10 cellular contexts compared by ENCODE assay signal in the genomic region with DNA sequence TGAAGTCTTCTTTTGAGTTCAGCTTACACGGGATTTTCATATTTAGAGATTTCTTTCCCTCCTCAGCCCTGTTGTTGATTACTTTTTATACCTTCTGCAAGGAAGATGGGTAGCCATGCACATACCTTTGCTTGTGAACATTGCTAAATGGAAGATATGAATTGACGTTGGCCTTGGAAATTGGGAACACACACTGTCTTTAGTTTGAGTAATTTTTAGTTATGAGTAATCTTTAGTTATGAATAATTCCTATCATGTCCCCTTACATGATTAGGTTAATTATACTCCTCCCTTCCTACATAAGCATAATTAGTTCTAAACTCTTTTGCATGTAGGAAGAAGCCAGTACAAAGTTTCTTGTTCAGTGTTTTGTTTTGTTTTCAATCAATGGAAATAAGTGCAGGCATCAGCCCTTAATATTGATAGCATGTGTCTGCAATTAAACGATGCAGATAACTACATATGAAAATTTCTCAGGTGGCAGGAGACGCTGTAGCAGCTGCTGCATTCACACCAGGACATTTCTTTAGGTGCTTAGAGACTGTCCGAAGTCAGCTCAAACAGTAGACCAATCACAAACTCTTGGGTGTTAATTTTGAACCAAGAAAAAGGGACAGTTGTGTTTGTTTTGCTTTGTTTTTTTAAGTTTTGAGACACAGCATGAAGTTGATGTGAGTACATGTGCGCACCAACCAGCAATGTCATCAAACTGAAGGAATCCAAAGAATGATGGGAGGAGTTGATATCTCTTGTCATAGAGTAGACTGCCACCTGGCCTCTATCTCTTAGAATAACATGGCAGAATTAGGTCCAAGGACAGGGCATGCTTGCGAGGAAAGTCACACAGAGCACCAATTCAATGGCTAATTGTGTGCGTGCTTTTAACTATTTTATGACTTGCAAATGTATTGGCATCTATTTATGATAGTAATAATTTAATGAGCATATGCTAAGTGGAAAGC. TPM values are rescaled to one million over a fixed set of nuclear protein-coding genes. Genes with fewer than 3 reads are reported as not detected.
DNase-seq lines count a peak whose midpoint lies in the region; ATAC-seq, FAIRE-seq and TF ChIP-seq lines count a peak whose summit lies in the region.
"Had no signal": no experiment of that assay in that cellular context is flagged by ENCODE, and none has a peak within 500 bp of the region (broad histone marks: within the 10 kb centered on the region; RNA-seq: fewer than 3 reads in every experiment).

No MANE protein-coding gene starts in this region.

- H3K4me3 ChIP-seq in OCI-LY7 (ENCODE audit: low read depth, low read length, poor library complexity, severe bottlenecking) = no peak overlapping the region
- H3K4me3 ChIP-seq in small intestine (ENCODE audit: low read depth in 1 of 2, low read length in 2 of 2) = no peak overlapping the region
- H3K4me3 ChIP-seq in MG63 = no peak overlapping the region
- H3K4me3 ChIP-seq: BLaER1 treated with 17β-estradiol and CSF1 and Interleukin-3, amounts not matched to agents 10 nM and 100 nM had no signal

- H3K27me3 ChIP-seq in foreskin keratinocyte (no peaks in the 10 kb centered on the region), small intestine (ENCODE audit: control insufficient read depth in 2 of 2, insufficient read depth in 2 of 2, low read length in 2 of 2) (no peaks in the 10 kb centered on the region), MG63 (no peaks in the 10 kb centered on the region)
- H3K27me3 ChIP-seq: BLaER1 treated with 17β-estradiol and CSF1 and Interleukin-3, amounts not matched to agents 10 nM and 100 nM had no signal

- no peaks in the 10 kb centered on the region for H3K9me2 ChIP-seq in OCI-LY7 (ENCODE audit: insufficient read depth, low read length)

- WGBS in small intestine, 3 donors = 74 to 81% (median 79%) methylated on average over 8 of the region's 8 CpGs

- DNase-seq in activated CD4-positive, CD25-positive, alpha-beta regulatory T cell treated with anti-CD3 and anti-CD28 coated beads, Interleukin-2, amount 50 U/mL, for 72 hours = no peak
- DNase-seq in OCI-LY7 (ENCODE audit: low spot score) (peak; percentile 6), foreskin keratinocyte (peak; percentile 1 to 14), small intestine (peak; percentile 5), MG63 (no peak), omental fat pad (ENCODE audit: low spot score) (no peak)
- DNase-seq in effector CD8-positive, alpha-beta T cell (lab: John Stamatoyannopoulos, UW) = no peak
- DNase-seq: WERI-Rb-1 had no signal

- TF ChIP-seq CTCF in OCI-LY7 (conservative IDR thresholded peaks at IDR 0.05; ENCODE audit: low read length) (peak; percentile 39; the same call in 1 of the 2 replicates), foreskin keratinocyte (conservative IDR thresholded peaks at IDR 0.05) (peak; percentile 37), omental fat pad (IDR thresholded peaks at IDR 0.05) (no peak)

- H3K4me2 ChIP-seq in OCI-LY7 (ENCODE audit: low read length) = no peak overlapping the region
- H3K4me2 ChIP-seq: BLaER1 treated with 17β-estradiol and CSF1 and Interleukin-3, amounts not matched to agents 10 nM and 100 nM had no signal

- intact Hi-C loops in OCI-LY7 (cut with micrococcal nuclease; ENCODE audit: unreplicated experiment) = no loop called here

- FAIRE-seq in small intestine (lab: Jason Lieb, UNC) = no peak

- no peaks in the 10 kb centered on the region for H4K20me1 ChIP-seq in OCI-LY7 (ENCODE audit: insufficient read depth, low read length)

- H2AFZ ChIP-seq in OCI-LY7 (ENCODE audit: low read length) = no peak overlapping the region

- CTCF ChIA-PET in OCI-LY7 (lab: Charles Lee; ENCODE audit: unreplicated experiment) = no interaction called here

- peak; percentile 51 to 63 for ATAC-seq in activated CD4-positive, CD25-positive, alpha-beta regulatory T cell treated with anti-CD3 and anti-CD28 coated beads, Interleukin-2, amount 50 U/mL, for 24 hours
- peak; percentile 20 for ATAC-seq in foreskin keratinocyte
- ATAC-seq in omental fat pad (ENCODE audit: low FRiP score) = no peak

- POLR2A ChIA-PET in OCI-LY7 (lab: Charles Lee) = interaction anchor here (0.7 to 1.2 kb wide), 2 partner anchors 11 to 568 kb away, joined by 3 read pairs; no protein-coding TSS in a partner anchor

- H3K27ac ChIP-seq in OCI-LY7 (ENCODE audit: low read depth, low read length, poor library complexity, severe bottlenecking) (no peak overlapping the region), foreskin keratinocyte (no peak overlapping the region), small intestine (ENCODE audit: low read depth in 1 of 2, low read length in 1 of 2) (no peak overlapping the region)
- H3K27ac ChIP-seq: BLaER1 treated with 17β-estradiol and CSF1 and Interleukin-3, amounts not matched to agents 10 nM and 100 nM; WERI-Rb-1 had no signal

- no peaks in the 10 kb centered on the region for H3K79me2 ChIP-seq in OCI-LY7 (ENCODE audit: insufficient read depth, low read depth, low read length)

- H3K9me3 ChIP-seq in OCI-LY7 (ENCODE audit: low read length) (no peaks in the 10 kb centered on the region), small intestine (ENCODE audit: control insufficient read depth, low read depth) (no peaks in the 10 kb centered on the region), MG63 (no peaks in the 10 kb centered on the region)
- H3K9me3 ChIP-seq: BLaER1 treated with 17β-estradiol and CSF1 and Interleukin-3, amounts not matched to agents 10 nM and 100 nM had no signal

- no TSS peak for BruUV-seq in OCI-LY7 (replicated peaks; lab: Mats Ljungman, UMichigan)

- H3K4me1 ChIP-seq in OCI-LY7 (ENCODE audit: insufficient read depth, low read length, poor library complexity, severe bottlenecking) (no peaks in the 10 kb centered on the region), foreskin keratinocyte (no peaks in the 10 kb centered on the region), small intestine (ENCODE audit: control insufficient read depth in 2 of 2, insufficient read depth in 1 of 2, low read depth in 1 of 2, low read length in 1 of 2) (no peaks in the 10 kb centered on the region)

- peaks cover 52% of the 10 kb centered on the region for H3K36me3 ChIP-seq in OCI-LY7 (ENCODE audit: insufficient read depth, low read length)
- H3K36me3 ChIP-seq in small intestine (ENCODE audit: control insufficient read depth in 2 of 2, insufficient read depth in 2 of 2, low read length in 2 of 2) = peaks cover 2 to 16% of the 10 kb centered on the region in 2 donors
- peaks cover 9% of the 10 kb centered on the region for H3K36me3 ChIP-seq in MG63

RNA-seq across cellular contexts. Expression of gene SMARCA2, which starts 51.4 kb away (rescaled TPM):
- 54.8 and 66.6 TPM in 2 replicates for total RNA-seq in OCI-LY7 (2014; rRNA removed; shearing (Covaris generic))
- 80.6 and 92.0 TPM in 2 replicates for total RNA-seq in OCI-LY7 (2022)
- 46.0 and 47.3 TPM in 2 replicates for total RNA-seq in foreskin keratinocyte
- 18.4 and 21.6 TPM in 2 replicates for polyA plus RNA-seq in foreskin keratinocyte
- 10 to 100 TPM; 28.2 to 36.3 (median 28.6) TPM for polyA plus RNA-seq in small intestine
- 15.2 and 75.5 TPM in 2 replicates for total RNA-seq in MG63 (2014; rRNA removed; shearing (Covaris generic); ENCODE audit: low replicate concordance)
- 100 to 1,000 TPM in 1 of 4 donors, 10 to 100 TPM in 3; 84.8 to 164 (median 91.6) TPM for total RNA-seq in omental fat pad

Comparison
In these comparisons a context has a peak if more than half of its experiments do, and no peak if none do; other contexts are left out.
1. DNase-seq: peak in OCI-LY7 (single experiment), foreskin keratinocyte (2 of 2) and small intestine (single experiment); none in activated CD4-positive, CD25-positive, alpha-beta regulatory T cell treated with anti-CD3 and anti-CD28 coated beads, Interleukin-2, amount 50 U/mL, for 72 hours (single experiment), MG63 (single experiment), effector CD8-positive, alpha-beta T cell (single experiment) and omental fat pad (single experiment).
2. CTCF ChIP-seq: peak in OCI-LY7 (single experiment) and foreskin keratinocyte (single experiment); none in omental fat pad (0 of 3).